In the genomic region with DNA sequence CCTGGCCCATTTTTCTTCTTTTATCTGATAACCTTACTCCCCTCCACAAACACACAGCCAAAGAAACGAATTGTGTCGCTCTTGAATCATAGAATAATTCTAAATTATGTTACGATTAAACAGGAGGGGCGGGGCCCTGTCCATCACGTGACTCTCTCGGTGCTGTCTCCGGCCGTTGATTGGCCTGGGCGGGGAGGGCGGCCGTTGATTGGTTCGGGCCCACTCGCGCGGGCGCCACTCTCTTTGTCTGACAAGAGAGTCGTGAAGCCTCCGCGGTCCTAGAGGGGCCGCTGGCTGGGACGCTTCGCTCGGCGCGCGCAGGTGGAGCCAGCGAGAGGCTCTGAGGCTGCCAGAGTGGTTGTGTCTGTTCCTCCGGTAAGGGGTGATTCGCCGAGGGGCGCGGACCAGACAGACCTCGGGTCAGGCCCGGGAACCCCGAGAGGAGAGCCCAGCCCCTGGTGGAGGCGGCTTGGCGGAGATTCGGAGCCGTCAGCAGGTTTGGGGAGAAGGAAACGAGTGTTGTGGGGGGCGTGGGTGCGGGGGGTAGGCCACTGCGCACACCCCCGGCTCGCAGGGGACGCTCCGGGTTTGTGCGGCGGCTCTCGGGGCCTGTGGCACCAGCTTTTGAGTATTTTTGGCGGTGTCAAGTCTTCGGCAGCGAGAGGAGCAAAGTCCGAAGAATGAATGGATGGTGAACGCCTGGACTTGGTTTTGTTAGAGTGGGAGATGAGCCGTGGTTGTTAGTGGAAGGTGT, we compare ENCODE assay signal across 8 cellular contexts. TPM values are rescaled to one million over a fixed set of nuclear protein-coding genes. Genes with fewer than 3 reads are reported as not detected.
DNase-seq lines count a peak whose midpoint lies in the region; ATAC-seq and TF ChIP-seq lines count a peak whose summit lies in the region.

ZNF789 (plus strand) TSS at position 330 of the 754 bp plus-strand sequence. CDS start 3,567 bp downstream, outside the sequence.

- intact Hi-C loops in PC-3 (cut with micrococcal nuclease): loop anchor here (2.0 kb wide), 1 partner anchor 34 kb away; no protein-coding TSS in a partner anchor
- intact Hi-C loops in mucosa of descending colon (cut with DNase I, micrococcal nuclease): no loop called here

- no peaks in the 10 kb centered on the region for H3K27me3 ChIP-seq in PC-3 (ENCODE audit: low read length)

- H3K9ac ChIP-seq in PC-3 (ENCODE audit: low read length): peak within 1 kb of the TSS; percentile 93

- CTCF ChIA-PET in PC-3 (lab: Charles Lee): interaction anchor here (0.6 kb wide), 1 partner anchor 521 kb away, joined by 3 read pairs; no protein-coding TSS in a partner anchor

- peak; percentile 92 for DNase-seq in DMS114 treated with DMSO at 0.1 percent for 48 hours (lab: John Stamatoyannopoulos, UW; ENCODE audit: unreplicated experiment)
- DNase-seq in PC-3: peak; percentile 95
- DNase-seq in activated T-cell treated with anti-CD3 and anti-CD28 coated beads for 48 hours (ENCODE audit: low read depth): peak; percentile 97
- peak; percentile 77 for DNase-seq in epithelial cell of prostate (ENCODE audit: low read depth, low spot score)
- peak; percentile 98 to 99 (median 99) for DNase-seq in mucosa of descending colon
- DNase-seq in stimulated activated CD8-positive, alpha-beta memory T cell treated with anti-CD3 and anti-CD28 coated beads, Interleukin-4, amount 100 ng/mL, for 24 hours (ENCODE audit: low read depth): peak; percentile 98

- H3K79me2 ChIP-seq in PC-3 (ENCODE audit: low read length): peaks cover 48% of the 10 kb centered on the region

- H3K9me2 ChIP-seq in PC-3 (replicated peaks; ENCODE audit: low read length): no peaks in the 10 kb centered on the region

- no peak for TF ChIP-seq RAD21 in Ishikawa (IDR thresholded peaks at IDR 0.05; ENCODE audit: low read depth)

- no peaks in the 10 kb centered on the region for H3K9me3 ChIP-seq in PC-3 (ENCODE audit: low read length)
- H3K9me3 ChIP-seq in mucosa of descending colon: no peaks in the 10 kb centered on the region

- POLR2A ChIA-PET in PC-3 (lab: Charles Lee; ENCODE audit: unreplicated experiment): no interaction called here

- no peaks in the 10 kb centered on the region for H4K20me1 ChIP-seq in PC-3 (ENCODE audit: low read length)

- H3K36me3 ChIP-seq in PC-3 (ENCODE audit: low read depth, low read length) (no peaks in the 10 kb centered on the region; the same call in 1 of the 2 replicates), mucosa of descending colon (ENCODE audit: low read depth) (no peaks in the 10 kb centered on the region)

- ATAC-seq in GM21576 (IDR thresholded peaks at IDR 0.05; ENCODE audit: unreplicated experiment) (peak; percentile 95), PC-3 (peak; percentile 97), mucosa of descending colon (peak; percentile 96)

- no peak for TF ChIP-seq CTCF in PC-3 (conservative IDR thresholded peaks at IDR 0.05; ENCODE audit: low read depth, low read length)
- no peak for TF ChIP-seq CTCF in mucosa of descending colon (IDR thresholded peaks at IDR 0.05)

- no peaks in the 10 kb centered on the region for H3F3A ChIP-seq in PC-3 (ENCODE audit: low read length, unreplicated experiment)

- H3K27ac ChIP-seq in PC-3 (ENCODE audit: low read length) (peak within 1 kb of the TSS; percentile 83), epithelial cell of prostate (peak within 1 kb of the TSS; percentile 87)

- TF ChIP-seq EP300 in Ishikawa (IDR thresholded peaks at IDR 0.05; ENCODE audit: borderline replicate concordance): no peak; the same call in 1 of the 2 replicates

- H3K4me3 ChIP-seq in PC-3 (ENCODE audit: low read length): peak within 1 kb of the TSS; percentile 83
- H3K4me3 ChIP-seq in mucosa of descending colon: peak within 1 kb of the TSS; percentile 50

- TSS peak; percentile 81 for BruUV-seq in PC-3 (replicated peaks; lab: Mats Ljungman, UMichigan)

- H2AFZ ChIP-seq in PC-3 (ENCODE audit: low read length): peak within 1 kb of the TSS; percentile 83

- H3K4me1 ChIP-seq in PC-3 (ENCODE audit: insufficient read depth, low read length) (peaks cover 5% of the 10 kb centered on the region; the same call in 1 of the 2 replicates), mucosa of descending colon (ENCODE audit: low read depth) (peaks cover 12% of the 10 kb centered on the region)

- H3K4me2 ChIP-seq in PC-3 (ENCODE audit: low read length): peak within 1 kb of the TSS; percentile 95

TF ChIP-seq in Ishikawa, 13 proteins besides CTCF, POLR2A, EP300 and RAD21:
- no peak for TF ChIP-seq CEBPB (IDR thresholded peaks at IDR 0.05)
- TF ChIP-seq NFIC (IDR thresholded peaks at IDR 0.05): 0 out of 2 replicates have a peak, but pooled peaks have one; percentile 9
- peak; percentile 50; the same call in 1 of the 2 replicates for TF ChIP-seq YY1 (IDR thresholded peaks at IDR 0.05; ENCODE audit: low read depth)
- TF ChIP-seq EGR1 (IDR thresholded peaks at IDR 0.05): no peak
- TF ChIP-seq TEAD4 (IDR thresholded peaks at IDR 0.05): no peak
- TF ChIP-seq TCF12 (IDR thresholded peaks at IDR 0.05; ENCODE audit: low read depth): peak; percentile 58; the same call in 1 of the 2 replicates
- no peak for TF ChIP-seq CREB1 (IDR thresholded peaks at IDR 0.05; ENCODE audit: low read depth)
- TF ChIP-seq FOXM1 (IDR thresholded peaks at IDR 0.05; ENCODE audit: borderline replicate concordance, low read depth): 0 out of 2 replicates have a peak, but pooled peaks have one; percentile 42
- TF ChIP-seq, protein P1, sequence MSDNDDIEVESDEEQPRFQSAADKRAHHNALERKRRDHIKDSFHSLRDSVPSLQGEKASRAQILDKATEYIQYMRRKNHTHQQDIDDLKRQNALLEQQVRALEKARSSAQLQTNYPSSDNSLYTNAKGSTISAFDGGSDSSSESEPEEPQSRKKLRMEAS (IDR thresholded peaks at IDR 0.05): peak; percentile 78
- TF ChIP-seq, protein P2, sequence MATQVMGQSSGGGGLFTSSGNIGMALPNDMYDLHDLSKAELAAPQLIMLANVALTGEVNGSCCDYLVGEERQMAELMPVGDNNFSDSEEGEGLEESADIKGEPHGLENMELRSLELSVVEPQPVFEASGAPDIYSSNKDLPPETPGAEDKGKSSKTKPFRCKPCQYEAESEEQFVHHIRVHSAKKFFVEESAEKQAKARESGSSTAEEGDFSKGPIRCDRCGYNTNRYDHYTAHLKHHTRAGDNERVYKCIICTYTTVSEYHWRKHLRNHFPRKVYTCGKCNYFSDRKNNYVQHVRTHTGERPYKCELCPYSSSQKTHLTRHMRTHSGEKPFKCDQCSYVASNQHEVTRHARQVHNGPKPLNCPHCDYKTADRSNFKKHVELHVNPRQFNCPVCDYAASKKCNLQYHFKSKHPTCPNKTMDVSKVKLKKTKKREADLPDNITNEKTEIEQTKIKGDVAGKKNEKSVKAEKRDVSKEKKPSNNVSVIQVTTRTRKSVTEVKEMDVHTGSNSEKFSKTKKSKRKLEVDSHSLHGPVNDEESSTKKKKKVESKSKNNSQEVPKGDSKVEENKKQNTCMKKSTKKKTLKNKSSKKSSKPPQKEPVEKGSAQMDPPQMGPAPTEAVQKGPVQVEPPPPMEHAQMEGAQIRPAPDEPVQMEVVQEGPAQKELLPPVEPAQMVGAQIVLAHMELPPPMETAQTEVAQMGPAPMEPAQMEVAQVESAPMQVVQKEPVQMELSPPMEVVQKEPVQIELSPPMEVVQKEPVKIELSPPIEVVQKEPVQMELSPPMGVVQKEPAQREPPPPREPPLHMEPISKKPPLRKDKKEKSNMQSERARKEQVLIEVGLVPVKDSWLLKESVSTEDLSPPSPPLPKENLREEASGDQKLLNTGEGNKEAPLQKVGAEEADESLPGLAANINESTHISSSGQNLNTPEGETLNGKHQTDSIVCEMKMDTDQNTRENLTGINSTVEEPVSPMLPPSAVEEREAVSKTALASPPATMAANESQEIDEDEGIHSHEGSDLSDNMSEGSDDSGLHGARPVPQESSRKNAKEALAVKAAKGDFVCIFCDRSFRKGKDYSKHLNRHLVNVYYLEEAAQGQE (IDR thresholded peaks at IDR 0.05; ENCODE audit: low read depth): no peak
- TF ChIP-seq, protein P3, sequence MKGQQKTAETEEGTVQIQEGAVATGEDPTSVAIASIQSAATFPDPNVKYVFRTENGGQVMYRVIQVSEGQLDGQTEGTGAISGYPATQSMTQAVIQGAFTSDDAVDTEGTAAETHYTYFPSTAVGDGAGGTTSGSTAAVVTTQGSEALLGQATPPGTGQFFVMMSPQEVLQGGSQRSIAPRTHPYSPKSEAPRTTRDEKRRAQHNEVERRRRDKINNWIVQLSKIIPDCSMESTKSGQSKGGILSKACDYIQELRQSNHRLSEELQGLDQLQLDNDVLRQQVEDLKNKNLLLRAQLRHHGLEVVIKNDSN (IDR thresholded peaks at IDR 0.05): peak; percentile 99
- peak; percentile 91 for TF ChIP-seq TAF1 (IDR thresholded peaks at IDR 0.05; ENCODE audit: low read depth)
- TF ChIP-seq ZBTB7A (IDR thresholded peaks at IDR 0.05; ENCODE audit: low read depth): peak; percentile 49; the same call in 1 of the 2 replicates

RNA-seq across cellular contexts. Expression of gene ZNF789, which starts in this region (rescaled TPM):
- total RNA-seq in PC-3 (2014; rRNA removed) (6.6 and 8.3 TPM in 2 replicates), mucosa of descending colon (10 to 100 TPM; 12.3 to 25.4 (median 23.4) TPM)

Comparison
In these comparisons a context has a peak if more than half of its experiments do, and no peak if none do; other contexts are left out.
1. Peak in every context shown above with its lines: DNase-seq, ATAC-seq, H3K4me3 ChIP-seq and H3K27ac ChIP-seq.